In the genomic region with DNA sequence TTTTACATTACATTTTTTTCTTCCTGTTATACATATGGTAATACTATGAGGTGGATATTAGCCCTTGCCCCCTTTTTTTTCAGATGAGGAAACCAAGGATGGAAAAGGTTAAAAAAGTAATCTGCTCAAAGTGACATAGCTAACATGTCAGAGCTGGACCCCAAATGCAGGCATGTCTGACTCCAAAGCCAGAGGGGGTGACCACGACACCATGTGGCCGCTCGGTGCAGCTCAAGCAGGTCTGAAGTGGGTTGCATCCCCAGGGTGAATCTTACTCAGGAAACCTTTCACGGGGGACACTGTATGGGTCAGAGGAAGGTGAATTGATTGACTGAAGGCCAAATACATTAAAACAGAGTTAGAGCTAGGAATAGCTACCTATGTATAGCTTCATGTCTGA, we compare ENCODE assay signal across 13 cellular contexts. TPM values are rescaled to one million over a fixed set of nuclear protein-coding genes. Genes with fewer than 3 reads are reported as not detected.
DNase-seq lines count a peak whose midpoint lies in the region; ATAC-seq and TF ChIP-seq lines count a peak whose summit lies in the region.
"Had no signal": no experiment of that assay in that cellular context is flagged by ENCODE, and none has a peak within 500 bp of the region (broad histone marks: within the 10 kb centered on the region; RNA-seq: fewer than 3 reads in every experiment).

No MANE protein-coding gene starts in this region.

- no peak overlapping the region for H3K4me2 ChIP-seq in osteoblast (ENCODE audit: insufficient read depth, low read length)

- ATAC-seq in activated CD8-positive, alpha-beta memory T cell treated with anti-CD3 and anti-CD28 coated beads, Interleukin-2, amount 10 ng/mL, durations not matched to agents 7 days and 5 days, result peak; percentile 34

- no peaks in the 10 kb centered on the region for H4K20me1 ChIP-seq in osteoblast (ENCODE audit: insufficient read depth, low read length)

- DNase-seq in activated CD8-positive, alpha-beta memory T cell treated with anti-CD3 and anti-CD28 coated beads, Interleukin-2, amount 10 ng/mL, durations not matched to agents 7 days and 5 days, result peak; percentile 55
- DNase-seq in activated CD8-positive, alpha-beta memory T cell treated with anti-CD3 and anti-CD28 coated beads, Interleukin-2, amount 50 U/mL, for 4 hours, result no peak
- DNase-seq in Kasumi-1 (lab: John Stamatoyannopoulos, UW) (peak; percentile 26 to 41), brain microvascular endothelial cell (no peak), osteoblast (ENCODE audit: insufficient read length, low spot score, missing footprints) (peak; percentile 68), COR-L47 (lab: John Stamatoyannopoulos, UW) (no peak), G401 (ENCODE audit: low spot score) (no peak), NCI-H1694 (lab: John Stamatoyannopoulos, UW) (no peak)
- DNase-seq: activated CD4-positive, alpha-beta T cell treated with anti-CD3 and anti-CD28 coated beads, Interleukin-2, amount 10 ng/mL, durations not matched to agents 24 days and 14 days; activated naive CD4-positive, alpha-beta T cell treated with anti-CD3 and anti-CD28 coated beads, Interleukin-2, amount 50 U/mL, for 16 hours; dorsolateral prefrontal cortex; NCI-H2029 treated with DMSO at 0.1 percent for 48 hours; SHP77 treated with DMSO at 0.1 percent for 48 hours had no signal

- H3K27ac ChIP-seq in brain microvascular endothelial cell (no peak overlapping the region), osteoblast (ENCODE audit: low read depth, low read length) (no peak overlapping the region)
- H3K27ac ChIP-seq: dorsolateral prefrontal cortex had no signal

- no peak overlapping the region for H3K27ac Mint-ChIP-seq in activated CD8-positive, alpha-beta memory T cell treated with anti-CD3 and anti-CD28 coated beads, Interleukin-2, amount 10 ng/mL, durations not matched to agents 7 days and 5 days

- H3K36me3 ChIP-seq in brain microvascular endothelial cell (replicated peaks) (no peaks in the 10 kb centered on the region), osteoblast (ENCODE audit: insufficient read depth, low read length) (no peaks in the 10 kb centered on the region)

- CTCF ChIA-PET in activated CD8-positive, alpha-beta memory T cell treated with anti-CD3 and anti-CD28 coated beads, Interleukin-2, amount 10 ng/mL, durations not matched to agents 7 days and 5 days (lab: Charles Lee), result interaction anchor here (0.9 to 17.5 kb wide), 7 partner anchors 8 to 87 kb away, joined by 4 to 414 read pairs (median 5); no protein-coding TSS in a partner anchor

- no peaks in the 10 kb centered on the region for H3K9me3 Mint-ChIP-seq in activated CD8-positive, alpha-beta memory T cell treated with anti-CD3 and anti-CD28 coated beads, Interleukin-2, amount 10 ng/mL, durations not matched to agents 7 days and 5 days (ENCODE audit: low read depth)

- H3K4me3 ChIP-seq in brain microvascular endothelial cell (ENCODE audit: low read depth, low read length), result no peak overlapping the region
- H3K4me3 ChIP-seq in osteoblast (ENCODE audit: insufficient read depth, low read length), result no peak overlapping the region
- H3K4me3 ChIP-seq: dorsolateral prefrontal cortex had no signal

- no peaks in the 10 kb centered on the region for H3K27me3 Mint-ChIP-seq in activated CD8-positive, alpha-beta memory T cell treated with anti-CD3 and anti-CD28 coated beads, Interleukin-2, amount 10 ng/mL, durations not matched to agents 7 days and 5 days
- H3K27me3 Mint-ChIP-seq: activated CD4-positive, alpha-beta T cell treated with anti-CD3 and anti-CD28 coated beads, Interleukin-2, amount 10 ng/mL, durations not matched to agents 24 days and 14 days had no signal

- no peaks in the 10 kb centered on the region for H3K27me3 ChIP-seq in brain microvascular endothelial cell (replicated peaks)
- H3K27me3 ChIP-seq in osteoblast (ENCODE audit: insufficient read depth, low read length), result peaks cover 11% of the 10 kb centered on the region
- H3K27me3 ChIP-seq: dorsolateral prefrontal cortex had no signal

- TF ChIP-seq CTCF in brain microvascular endothelial cell (IDR thresholded peaks at IDR 0.05; ENCODE audit: low read depth, low read length, missing control alignments) (peak; percentile 59), osteoblast (IDR thresholded peaks at IDR 0.05; ENCODE audit: extremely low read depth, low read depth, low read length) (peak; percentile 25)

- H3K79me2 ChIP-seq in osteoblast (ENCODE audit: insufficient read depth, low read length), result no peaks in the 10 kb centered on the region

- no peak overlapping the region for H3K4me3 Mint-ChIP-seq in activated CD8-positive, alpha-beta memory T cell treated with anti-CD3 and anti-CD28 coated beads, Interleukin-2, amount 10 ng/mL, durations not matched to agents 7 days and 5 days
- H3K4me3 Mint-ChIP-seq: activated CD4-positive, alpha-beta T cell treated with anti-CD3 and anti-CD28 coated beads, Interleukin-2, amount 10 ng/mL, durations not matched to agents 24 days and 14 days had no signal

- H3K4me1 Mint-ChIP-seq in activated CD8-positive, alpha-beta memory T cell treated with anti-CD3 and anti-CD28 coated beads, Interleukin-2, amount 10 ng/mL, durations not matched to agents 7 days and 5 days, result peaks cover 58% of the 10 kb centered on the region

- in situ Hi-C loops in brain microvascular endothelial cell (cut with HindIII; ENCODE audit: low pct_ligation_motif_present, low sequenced_read_pairs), result no loop called here
- in situ Hi-C loops in G401 (cut with HindIII; ENCODE audit: low sequenced_read_pairs), result no loop called here

- peaks cover 1% of the 10 kb centered on the region for H3K36me3 Mint-ChIP-seq in activated CD8-positive, alpha-beta memory T cell treated with anti-CD3 and anti-CD28 coated beads, Interleukin-2, amount 10 ng/mL, durations not matched to agents 7 days and 5 days

- no peaks in the 10 kb centered on the region for H3K9me3 ChIP-seq in osteoblast (ENCODE audit: low read depth, low read length)

- no peaks in the 10 kb centered on the region for H3K4me1 ChIP-seq in osteoblast (ENCODE audit: insufficient read depth, low read length)

- H2AFZ ChIP-seq in osteoblast (ENCODE audit: low read length), result no peak overlapping the region

RNA-seq across cellular contexts. Expression of a gene that starts 34.8 kb away (rescaled TPM):
- under 1 TPM; 0.02 to 0.06 TPM for total RNA-seq in activated CD8-positive, alpha-beta memory T cell treated with anti-CD3 and anti-CD28 coated beads, Interleukin-2, amount 10 ng/mL, durations not matched to agents 7 days and 5 days
- total RNA-seq in osteoblast, result under 0.01 and 0.36 TPM in 2 replicates
- total RNA-seq in G401 (2014; rRNA removed; shearing (Covaris generic)), result not detected in 2 replicates
- total RNA-seq: activated CD4-positive, alpha-beta T cell treated with anti-CD3 and anti-CD28 coated beads, Interleukin-2, amount 10 ng/mL, durations not matched to agents 24 days and 14 days had no signal

Comparison
In these comparisons a context has a peak if more than half of its experiments do, and no peak if none do; other contexts are left out.
1. DNase-seq: peak in activated CD8-positive, alpha-beta memory T cell treated with anti-CD3 and anti-CD28 coated beads, Interleukin-2, amount 10 ng/mL, durations not matched to agents 7 days and 5 days (single experiment), Kasumi-1 (2 of 2) and osteoblast (single experiment); none in activated CD8-positive, alpha-beta memory T cell treated with anti-CD3 and anti-CD28 coated beads, Interleukin-2, amount 50 U/mL, for 4 hours (single experiment), brain microvascular endothelial cell (single experiment), COR-L47 (single experiment), G401 (single experiment) and NCI-H1694 (single experiment).